Comparison of ENCODE assay signal across 25 cellular contexts in the genomic region with DNA sequence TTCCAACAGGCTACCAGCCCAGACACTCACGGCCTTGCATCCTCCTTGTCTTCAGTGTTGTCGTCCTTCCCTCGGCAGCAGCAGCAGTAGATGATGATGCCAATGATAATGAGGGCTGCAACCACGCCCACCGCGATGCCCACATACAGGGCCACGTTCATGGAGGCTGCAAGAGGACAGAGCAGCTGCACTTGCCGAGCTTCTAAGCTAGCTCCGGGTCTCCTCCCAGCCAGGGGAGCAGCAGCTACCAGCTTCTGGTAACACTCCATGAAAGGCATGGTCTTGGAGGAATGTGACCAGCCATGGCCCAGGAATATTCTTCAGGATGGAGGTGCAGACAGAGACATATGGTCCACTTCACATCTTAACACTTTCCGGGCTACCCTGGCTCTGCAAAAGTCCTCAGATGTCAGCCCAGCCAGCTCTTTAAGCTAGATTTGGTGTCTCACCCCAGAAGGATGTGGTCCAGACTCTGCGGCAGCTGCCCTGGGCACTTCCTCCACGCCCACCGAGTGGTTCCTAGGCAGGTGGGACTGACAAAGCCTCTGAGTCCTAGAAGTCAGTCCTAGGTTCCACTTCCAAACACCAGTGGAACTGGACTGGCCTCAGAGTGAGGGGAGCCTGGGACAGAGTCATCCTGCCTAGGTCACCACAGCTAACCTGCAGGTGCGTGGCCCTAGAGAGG. TPM values are rescaled to one million over a fixed set of nuclear protein-coding genes. Genes with fewer than 3 reads are reported as not detected.
DNase-seq lines count a peak whose midpoint lies in the region; ATAC-seq and TF ChIP-seq lines count a peak whose summit lies in the region.
"Had no signal": no experiment of that assay in that cellular context is flagged by ENCODE, and none has a peak within 500 bp of the region (broad histone marks: within the 10 kb centered on the region; RNA-seq: fewer than 3 reads in every experiment).

No MANE protein-coding gene starts in this region.

- no peak overlapping the region for H4K91ac ChIP-seq in neuronal stem cell (ENCODE audit: low read depth, low read length, poor library complexity)

- H3K4me1 ChIP-seq in neuronal stem cell (ENCODE audit: control insufficient read depth in 2 of 2, insufficient read depth in 1 of 2, low read depth in 1 of 2, low read length in 2 of 2) (peaks cover 5 to 9% of the 10 kb centered on the region in 2 donors), suprapubic skin (peaks cover 6% of the 10 kb centered on the region)

- peak overlapping the region; percentile 25 for H2BK15ac ChIP-seq in neuronal stem cell (ENCODE audit: low read length)

- no peak overlapping the region for H2AFZ ChIP-seq in neuronal stem cell (ENCODE audit: low read length)

- peak; percentile 51 for DNase-seq in activated CD4-positive, alpha-beta T cell treated with anti-CD3 and anti-CD28 coated beads, Interleukin-2, amount 10 ng/mL, durations not matched to agents 24 days and 14 days
- no peak for DNase-seq in activated CD4-positive, alpha-beta T cell treated with anti-CD3 and anti-CD28 coated beads for 1 hour
- DNase-seq in LHCN-M2 (ENCODE audit: low read depth) (peak; percentile 15), immature natural killer cell (peak in 2 of 3 donors; percentile 27 to 32), neuronal stem cell (ENCODE audit: low spot score) (no peak), SKM-1 treated with dmso at 0.1 percent for 144 hours (lab: John Stamatoyannopoulos, UW; ENCODE audit: unreplicated experiment) (no peak), suprapubic skin (ENCODE audit: low spot score in 2 of 2) (no peak)
- DNase-seq: CD4-positive, alpha-beta memory T cell; COR-L47; GDM1; MM.1S; NCI-H2029; NCI-H345; NCI-H524; SIG-M5; SW 1271 had no signal

- H2BK5ac ChIP-seq in neuronal stem cell (ENCODE audit: low read length), result no peak overlapping the region

- no peak overlapping the region for H3K4me3 ChIP-seq in neuronal stem cell (ENCODE audit: low read length in 2 of 2)
- no peak overlapping the region for H3K4me3 ChIP-seq in suprapubic skin
- H3K4me3 ChIP-seq: GM12878, K562, SK-N-MC had no signal

- no peak overlapping the region for H3K27ac Mint-ChIP-seq in activated CD4-positive, alpha-beta T cell treated with anti-CD3 and anti-CD28 coated beads, Interleukin-2, amount 10 ng/mL, durations not matched to agents 24 days and 14 days
- peak overlapping the region in 1 of 6 donors; percentile 79 for H3K27ac Mint-ChIP-seq in immature natural killer cell
- H3K27ac Mint-ChIP-seq: T-helper 1 cell treated with Interleukin-12 subunit alpha and Interleukin-12 subunit beta and Interleukin-4 antibody, amounts not matched to agents 30 μg/mL and 1 μg/mL, for 36 hours had no signal

- TF ChIP-seq POLR2A in suprapubic skin (IDR thresholded peaks at IDR 0.05), result no peak

- intact Hi-C loops in activated CD4-positive, alpha-beta T cell treated with anti-CD3 and anti-CD28 coated beads, Interleukin-2, amount 10 ng/mL, durations not matched to agents 24 days and 14 days (cut with micrococcal nuclease), result loop anchor here (5.0 kb wide), 3 partner anchors 83 to 1128 kb away; no protein-coding TSS in a partner anchor

- no peak overlapping the region for H4K8ac ChIP-seq in neuronal stem cell (ENCODE audit: low read depth, low read length)

- peaks cover 3% of the 10 kb centered on the region for H3K79me1 ChIP-seq in neuronal stem cell (ENCODE audit: low read depth, low read length)

- peaks cover 0 to 3% of the 10 kb centered on the region in 2 donors for H3K36me3 ChIP-seq in neuronal stem cell (replicated peaks in 1 of 2; ENCODE audit: control insufficient read depth in 2 of 2, insufficient read depth in 2 of 2, low read length in 2 of 2)
- H3K36me3 ChIP-seq in suprapubic skin, result no peaks in the 10 kb centered on the region

- ATAC-seq in GM19455 (IDR thresholded peaks at IDR 0.05; ENCODE audit: unreplicated experiment), result no peak
- ATAC-seq: GM12878, K562, Panc1 had no signal

- no peak for TF ChIP-seq CTCF in suprapubic skin (IDR thresholded peaks at IDR 0.05)

- no peak overlapping the region for H3K9ac ChIP-seq in neuronal stem cell (ENCODE audit: low read depth, low read length, poor library complexity)

- whole genome bisulfite sequencing in neuronal stem cell (ENCODE audit: extremely low coverage in 2 of 2, insufficient read length in 2 of 2, insufficient replicate concordance in 1 of 2), 2 donors, result no CpG with 5 or more reads among the region's 14 CpGs
- 78% methylated on average over 9 of the region's 14 CpGs for WGBS in suprapubic skin

- no peak overlapping the region for H3K4ac ChIP-seq in neuronal stem cell (ENCODE audit: low read length)

- no peak overlapping the region for H3K27ac ChIP-seq in neuronal stem cell (replicated peaks; ENCODE audit: low read length)
- no peak overlapping the region for H3K27ac ChIP-seq in suprapubic skin
- H3K27ac ChIP-seq: SK-N-MC had no signal

- H3K4me2 ChIP-seq in neuronal stem cell (ENCODE audit: insufficient read depth, low read length, poor library complexity, severe bottlenecking), result no peak overlapping the region

- TF ChIP-seq EP300 in suprapubic skin (IDR thresholded peaks at IDR 0.05), result no peak

- H3K4me1 Mint-ChIP-seq in activated CD4-positive, alpha-beta T cell treated with anti-CD3 and anti-CD28 coated beads, Interleukin-2, amount 10 ng/mL, durations not matched to agents 24 days and 14 days, result peaks cover 10% of the 10 kb centered on the region
- peaks cover 22 to 30% of the 10 kb centered on the region in 2 donors for H3K4me1 Mint-ChIP-seq in immature natural killer cell

- H3K27me3 ChIP-seq in neuronal stem cell (ENCODE audit: control insufficient read depth in 3 of 3, insufficient read depth in 3 of 3, low read depth in 1 of 3, low read length in 3 of 3) (peaks cover 0 to 2% (median 0%) of the 10 kb centered on the region in 3 experiments), suprapubic skin (peaks cover 32% of the 10 kb centered on the region)

- no peaks in the 10 kb centered on the region for H3K9me3 Mint-ChIP-seq in activated CD4-positive, alpha-beta T cell treated with anti-CD3 and anti-CD28 coated beads, Interleukin-2, amount 10 ng/mL, durations not matched to agents 24 days and 14 days
- H3K9me3 Mint-ChIP-seq in immature natural killer cell, result no peaks in the 10 kb centered on the region
- H3K9me3 Mint-ChIP-seq: CD4-positive, alpha-beta memory T cell; T-helper 1 cell treated with Interleukin-12 subunit alpha and Interleukin-12 subunit beta and Interleukin-4 antibody, amounts not matched to agents 30 μg/mL and 1 μg/mL, for 36 hours had no signal

- H3K9me3 ChIP-seq in neuronal stem cell (replicated peaks in 1 of 2; ENCODE audit: control insufficient read depth in 2 of 2, insufficient read depth in 1 of 2, low read depth in 1 of 2, low read length in 2 of 2) (peaks cover 0 to 6% of the 10 kb centered on the region in 2 donors), suprapubic skin (no peaks in the 10 kb centered on the region)

- H2BK120ac ChIP-seq in neuronal stem cell (ENCODE audit: low read depth, low read length), result no peak overlapping the region

- H3K4me3 Mint-ChIP-seq in activated CD4-positive, alpha-beta T cell treated with anti-CD3 and anti-CD28 coated beads, Interleukin-2, amount 10 ng/mL, durations not matched to agents 24 days and 14 days, result no peak overlapping the region
- H3K4me3 Mint-ChIP-seq in immature natural killer cell, result peak overlapping the region in 1 of 5 donors; percentile 49
- H3K4me3 Mint-ChIP-seq: CD4-positive, alpha-beta memory T cell; T-helper 1 cell treated with Interleukin-12 subunit alpha and Interleukin-12 subunit beta and Interleukin-4 antibody, amounts not matched to agents 30 μg/mL and 1 μg/mL, for 36 hours had no signal

- peak overlapping the region; percentile 17 for H3K14ac ChIP-seq in neuronal stem cell (ENCODE audit: low read length)

- H3K18ac ChIP-seq in neuronal stem cell (ENCODE audit: low read length), result no peak overlapping the region

- H3K36me3 Mint-ChIP-seq in activated CD4-positive, alpha-beta T cell treated with anti-CD3 and anti-CD28 coated beads, Interleukin-2, amount 10 ng/mL, durations not matched to agents 24 days and 14 days (ENCODE audit: low read depth), result no peaks in the 10 kb centered on the region
- peaks cover 4 to 12% (median 9%) of the 10 kb centered on the region in 3 donors for H3K36me3 Mint-ChIP-seq in immature natural killer cell

- no peaks in the 10 kb centered on the region for H3K27me3 Mint-ChIP-seq in activated CD4-positive, alpha-beta T cell treated with anti-CD3 and anti-CD28 coated beads, Interleukin-2, amount 10 ng/mL, durations not matched to agents 24 days and 14 days
- peaks cover 0 to 2% (median 0%) of the 10 kb centered on the region in 3 donors for H3K27me3 Mint-ChIP-seq in immature natural killer cell (ENCODE audit: low read depth in 3 of 3)
- H3K27me3 Mint-ChIP-seq: CD4-positive, alpha-beta memory T cell had no signal

- no peak overlapping the region for H2BK12ac ChIP-seq in neuronal stem cell (ENCODE audit: low read length)

- peak overlapping the region; percentile 15 for H2AK5ac ChIP-seq in neuronal stem cell (ENCODE audit: low read depth, low read length)

- no peak overlapping the region for H3K23ac ChIP-seq in neuronal stem cell (ENCODE audit: low read depth, low read length, poor library complexity)

RNA-seq across cellular contexts. Expression of gene GPA33, which starts 35.1 kb away (rescaled TPM):
- total RNA-seq in activated CD4-positive, alpha-beta T cell treated with anti-CD3 and anti-CD28 coated beads, Interleukin-2, amount 10 ng/mL, durations not matched to agents 24 days and 14 days, result 0.12 TPM in 1 of 2 replicates, not detected in the other
- total RNA-seq in LHCN-M2 (2014; rRNA removed) (not detected in 2 replicates), suprapubic skin (under 1 TPM in 1 of 4 donors, not detected in 3; 0.15 TPM)
- polyA plus RNA-seq in LHCN-M2 (2012), result not detected
- 10 to 100 TPM in 1 of 3 donors, 1 to 10 TPM in 2; 6.7 to 23.8 (median 7.7) TPM for polyA plus RNA-seq in immature natural killer cell
- 1.4 TPM for polyA plus RNA-seq in neuronal stem cell (2013, experiment 1 of 2)
- polyA plus RNA-seq in neuronal stem cell (2013, experiment 2 of 2), result 1.4 TPM
- total RNA-seq: A673, OCI-LY7 had no signal
- polyA plus RNA-seq: K562 had no signal

RNA-seq across cellular contexts. Expression of gene STYXL2, which starts 38.8 kb away (rescaled TPM):
- total RNA-seq in activated CD4-positive, alpha-beta T cell treated with anti-CD3 and anti-CD28 coated beads, Interleukin-2, amount 10 ng/mL, durations not matched to agents 24 days and 14 days, result not detected in 2 replicates
- total RNA-seq in LHCN-M2 (2014; rRNA removed), result 2.6 and 4.8 TPM in 2 replicates
- 9.4 TPM for polyA plus RNA-seq in LHCN-M2 (2012)
- not detected for polyA plus RNA-seq in immature natural killer cell
- not detected for polyA plus RNA-seq in neuronal stem cell (2013, experiment 1 of 2)
- polyA plus RNA-seq in neuronal stem cell (2013, experiment 2 of 2), result 0.01 TPM
- total RNA-seq in suprapubic skin, result under 1 TPM in 1 of 4 donors, not detected in 3; 0.29 TPM
- total RNA-seq: A673; CD4-positive, alpha-beta memory T cell; HT-29; K562; OCI-LY7 had no signal
- polyA plus RNA-seq: CD4-positive, alpha-beta memory T cell; K562 had no signal

Comparison
In these comparisons a context has a peak if more than half of its experiments do, and no peak if none do; other contexts are left out.
1. DNase-seq: peak in activated CD4-positive, alpha-beta T cell treated with anti-CD3 and anti-CD28 coated beads, Interleukin-2, amount 10 ng/mL, durations not matched to agents 24 days and 14 days (single experiment), LHCN-M2 (single experiment) and immature natural killer cell (2 of 3); none in activated CD4-positive, alpha-beta T cell treated with anti-CD3 and anti-CD28 coated beads for 1 hour (single experiment), neuronal stem cell (single experiment), SKM-1 treated with dmso at 0.1 percent for 144 hours (single experiment) and suprapubic skin (0 of 2).